Comparison of ENCODE assay signal across 11 cellular contexts in the genomic region with DNA sequence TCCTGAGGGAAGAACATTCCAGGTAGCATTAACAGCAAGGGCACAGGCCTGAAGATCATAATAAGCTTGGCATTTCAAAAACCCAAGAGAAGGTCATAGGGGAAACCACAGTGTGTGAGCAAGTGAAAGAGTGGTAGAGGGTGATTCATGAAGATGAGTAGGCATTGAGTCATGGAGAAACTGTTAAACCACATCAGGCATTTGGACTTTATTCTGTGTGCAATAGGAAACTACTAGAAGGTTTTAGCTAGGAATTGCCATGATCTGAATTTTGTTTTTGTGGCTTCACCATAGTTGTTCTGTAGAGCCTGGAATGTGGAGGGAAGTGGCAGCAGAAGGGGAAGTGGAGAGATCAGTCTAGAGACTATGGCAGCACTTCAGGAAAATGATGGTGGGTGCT.
DNase-seq lines count a peak whose midpoint lies in the region; ATAC-seq and TF ChIP-seq lines count a peak whose summit lies in the region.
"Had no signal": no experiment of that assay in that cellular context is flagged by ENCODE, and none has a peak within 500 bp of the region (broad histone marks: within the 10 kb centered on the region; RNA-seq: fewer than 3 reads in every experiment).

No MANE protein-coding gene starts in this region.

- H2AFZ ChIP-seq in osteoblast (ENCODE audit: low read length), result no peak overlapping the region
- H2AFZ ChIP-seq: parathyroid adenoma had no signal

- ATAC-seq in HG03575 (IDR thresholded peaks at IDR 0.05; ENCODE audit: extremely low read depth, insufficient number of reproducible peaks, low FRiP score, unreplicated experiment) (peak; percentile 67), GM21576 (IDR thresholded peaks at IDR 0.05; ENCODE audit: unreplicated experiment) (no peak), HG02970 (IDR thresholded peaks at IDR 0.05; ENCODE audit: low FRiP score, unreplicated experiment) (no peak)
- ATAC-seq in activated T-helper 17 cell treated with anti-CD3 and anti-CD28 coated beads, Interleukin-2, amount 50 U/mL, for 72 hours (replicated peaks), result peak; percentile 97

- peak overlapping the region; percentile 43 for H3K4me2 ChIP-seq in osteoblast (ENCODE audit: insufficient read depth, low read length)

- H3K79me2 ChIP-seq in osteoblast (ENCODE audit: insufficient read depth, low read length), result no peaks in the 10 kb centered on the region
- H3K79me2 ChIP-seq: parathyroid adenoma had no signal

- peak; percentile 3 for DNase-seq in NCI-H1694 treated with DMSO at 0.1 percent for 48 hours (lab: John Stamatoyannopoulos, UW)
- no peak for DNase-seq in NCI-H1694 (lab: John Stamatoyannopoulos, UW)
- peak; percentile 74 for DNase-seq in osteoblast (ENCODE audit: insufficient read length, low spot score, missing footprints)
- no peak for DNase-seq in cortex of kidney (lab: John Stamatoyannopoulos, UW)
- DNase-seq: activated B cell treated with CpG ODN at 0.5 μM for 24 hours had no signal

- H3K27ac Mint-ChIP-seq in activated T-helper 17 cell treated with anti-CD3 and anti-CD28 coated beads, Interleukin-2, amount 50 U/mL, for 72 hours, result peak overlapping the region; percentile 14
- H3K27ac Mint-ChIP-seq: activated B cell treated with CpG ODN at 0.5 μM for 24 hours had no signal

- no peaks in the 10 kb centered on the region for H3K27me3 ChIP-seq in osteoblast (ENCODE audit: insufficient read depth, low read length)

- H3K36me3 Mint-ChIP-seq in activated T-helper 17 cell treated with anti-CD3 and anti-CD28 coated beads, Interleukin-2, amount 50 U/mL, for 72 hours (ENCODE audit: low read depth), result no peaks in the 10 kb centered on the region

- no peak overlapping the region for H3K4me3 Mint-ChIP-seq in activated T-helper 17 cell treated with anti-CD3 and anti-CD28 coated beads, Interleukin-2, amount 50 U/mL, for 72 hours
- H3K4me3 Mint-ChIP-seq: activated B cell treated with CpG ODN at 0.5 μM for 24 hours had no signal

- no peaks in the 10 kb centered on the region for H3K9me3 ChIP-seq in osteoblast (ENCODE audit: low read depth, low read length)

- peak overlapping the region; percentile 60 for H3K27ac ChIP-seq in osteoblast (ENCODE audit: low read depth, low read length)
- H3K27ac ChIP-seq: 22Rv1, parathyroid adenoma had no signal

- H3K4me1 Mint-ChIP-seq in activated T-helper 17 cell treated with anti-CD3 and anti-CD28 coated beads, Interleukin-2, amount 50 U/mL, for 72 hours, result peaks cover 9% of the 10 kb centered on the region
- H3K4me1 Mint-ChIP-seq: activated B cell treated with CpG ODN at 0.5 μM for 24 hours had no signal

- peaks cover 7% of the 10 kb centered on the region for H3K27me3 Mint-ChIP-seq in activated T-helper 17 cell treated with anti-CD3 and anti-CD28 coated beads, Interleukin-2, amount 50 U/mL, for 72 hours
- H3K27me3 Mint-ChIP-seq: activated B cell treated with CpG ODN at 0.5 μM for 24 hours had no signal

- no peaks in the 10 kb centered on the region for H3K36me3 ChIP-seq in osteoblast (ENCODE audit: insufficient read depth, low read length)

- no peak overlapping the region for H3K4me3 ChIP-seq in osteoblast (ENCODE audit: insufficient read depth, low read length)

- H4K20me1 ChIP-seq in osteoblast (ENCODE audit: insufficient read depth, low read length), result no peaks in the 10 kb centered on the region

- peaks cover 8% of the 10 kb centered on the region for H3K9me3 Mint-ChIP-seq in activated T-helper 17 cell treated with anti-CD3 and anti-CD28 coated beads, Interleukin-2, amount 50 U/mL, for 72 hours
- H3K9me3 Mint-ChIP-seq: activated B cell treated with CpG ODN at 0.5 μM for 24 hours had no signal

- H3K4me1 ChIP-seq in osteoblast (ENCODE audit: insufficient read depth, low read length), result peaks cover 61% of the 10 kb centered on the region
- H3K4me1 ChIP-seq: parathyroid adenoma had no signal

- TF ChIP-seq CTCF in osteoblast (IDR thresholded peaks at IDR 0.05; ENCODE audit: extremely low read depth, low read depth, low read length), result no peak

Comparison
In these comparisons a context has a peak if more than half of its experiments do, and no peak if none do; other contexts are left out.
1. DNase-seq: peak in NCI-H1694 treated with DMSO at 0.1 percent for 48 hours (single experiment) and osteoblast (single experiment); none in NCI-H1694 (single experiment) and cortex of kidney (single experiment).
2. ATAC-seq: peak in HG03575 (single experiment) and activated T-helper 17 cell treated with anti-CD3 and anti-CD28 coated beads, Interleukin-2, amount 50 U/mL, for 72 hours (single experiment); none in GM21576 (single experiment) and HG02970 (single experiment).